8 cellular contexts compared by ENCODE assay signal in the genomic region with DNA sequence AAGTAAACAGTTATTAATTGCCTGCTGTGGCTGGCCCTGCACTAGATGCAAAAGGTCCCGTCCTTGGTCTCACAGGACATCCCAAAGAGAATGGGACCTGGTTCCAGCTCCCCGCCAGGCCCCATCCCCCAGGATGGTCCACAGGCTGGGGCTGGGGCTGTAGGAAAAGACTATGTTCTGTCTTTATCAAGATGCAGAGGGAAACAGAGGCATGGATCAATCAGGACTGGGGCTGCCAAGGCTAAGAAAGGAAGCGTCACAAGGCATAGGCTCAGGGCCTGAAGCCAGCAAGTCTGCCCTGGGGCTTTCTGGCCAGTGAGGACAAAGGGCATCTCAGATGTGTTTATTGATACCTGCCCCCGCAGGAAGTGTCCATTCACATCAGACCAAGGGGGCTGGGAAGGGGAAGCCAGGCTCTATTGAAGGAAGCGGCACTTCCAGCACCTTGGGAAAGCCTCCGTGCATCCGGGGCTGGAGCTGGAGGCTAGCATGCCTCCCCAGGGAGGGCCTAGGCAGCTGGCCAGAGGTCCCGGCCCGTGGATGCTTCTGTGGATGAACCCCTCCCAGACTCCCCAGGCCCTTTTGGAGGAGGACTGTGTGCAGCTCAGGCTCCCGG. TPM values are rescaled to one million over a fixed set of nuclear protein-coding genes. Genes with fewer than 3 reads are reported as not detected.
DNase-seq lines count a peak whose midpoint lies in the region; ATAC-seq, FAIRE-seq and TF ChIP-seq lines count a peak whose summit lies in the region.
"Had no signal": no experiment of that assay in that cellular context is flagged by ENCODE, and none has a peak within 500 bp of the region (broad histone marks: within the 10 kb centered on the region; RNA-seq: fewer than 3 reads in every experiment).

No MANE protein-coding gene starts in this region.

- no peaks in the 10 kb centered on the region for H3K27me3 Mint-ChIP-seq in brain

- no peak for TF ChIP-seq POLR2A in HepG2 (IDR thresholded peaks at IDR 0.05; ENCODE audit: insufficient read depth in 1 of 2, low read depth in 2 of 2, low read length in 2 of 2)

- no peak overlapping the region for H3K9ac ChIP-seq in HepG2 (ENCODE audit: insufficient read depth, low read depth, low read length)

- H3K4me1 ChIP-seq in HepG2 (ENCODE audit: insufficient read depth, low read length): peaks cover 42% of the 10 kb centered on the region

- peak overlapping the region in 1 of 5 experiments; percentile 69 for H3K4me3 Mint-ChIP-seq in brain

- in situ Hi-C loops in HepG2 (cut with HindIII; ENCODE audit: extremely low pct_ligation_motif_present, low pct_unique_long_range_greater_than_20kb): no loop called here

- no peaks in the 10 kb centered on the region for H3K9me3 Mint-ChIP-seq in brain

- peak; percentile 18 for ATAC-seq in HepG2

- intact Hi-C loops in HepG2 (cut with micrococcal nuclease; ENCODE audit: unreplicated experiment): no loop called here

- H3K36me3 Mint-ChIP-seq in brain: no peaks in the 10 kb centered on the region

- H3K27me3 ChIP-seq in HepG2 (ENCODE audit: control insufficient read depth in 1 of 2, insufficient read depth in 2 of 2, low read length in 2 of 2): peaks cover 3 to 24% of the 10 kb centered on the region in 2 experiments; a peak in 4 of 5 replicates

- no peak overlapping the region for H2AFZ ChIP-seq in HepG2 (ENCODE audit: low read length)

- peak overlapping the region in 3 of 5 experiments; percentile 80 to 89 (median 87) for H3K27ac Mint-ChIP-seq in brain

- TF ChIP-seq EP300 in HepG2 (IDR thresholded peaks at IDR 0.05; ENCODE audit: low read depth in 2 of 2, low read length in 2 of 2): no peak
- no peak for TF ChIP-seq EP300 in HepG2 (CRISPR knock-in tag; IDR thresholded peaks at IDR 0.05; ENCODE audit: borderline replicate concordance)

- POLR2A ChIA-PET in HepG2 (lab: Yijun Ruan, JAX): interaction anchor here (0.8 to 1.1 kb wide), 2 partner anchors 83 to 449 kb away, joined by 4 to 6 read pairs; partner anchors contain the start of genes PSAP and SLC29A3

- H3K4me1 Mint-ChIP-seq in brain: peaks cover 24% of the 10 kb centered on the region

- no peak for TF ChIP-seq CTCF in brain (conservative IDR thresholded peaks at IDR 0.05)
- TF ChIP-seq CTCF in HepG2 (CRISPR knock-in tag; IDR thresholded peaks at IDR 0.05): no peak

- H4K20me1 ChIP-seq in HepG2 (ENCODE audit: insufficient read depth, low read length): no peaks in the 10 kb centered on the region

- CTCF ChIA-PET in HepG2 (lab: Yijun Ruan, JAX; ENCODE audit: low intra/inter-chr PET ratio, low total read pairs): no interaction called here

- peak overlapping the region; percentile 61 for H3K4me2 ChIP-seq in HepG2 (ENCODE audit: low read depth, low read length)

- no TSS peak for BruUV-seq in HepG2 (replicated peaks; lab: Mats Ljungman, UMichigan)

- H3K79me2 ChIP-seq in HepG2 (ENCODE audit: insufficient read depth, low read length): no peaks in the 10 kb centered on the region

- WGBS in HepG2 (ENCODE audit: low lambda C conversion rate): 3% methylated on average over 4 of the region's 10 CpGs

- H3K27ac ChIP-seq in HepG2 (ENCODE audit: extremely low read length, insufficient read depth, low read length) (peak overlapping the region; percentile 39), temporal lobe (ENCODE audit: low read depth, low read length) (peak overlapping the region; percentile 14)

- DNase-seq in NCI-H460 (ENCODE audit: extremely low read depth, low read depth) (peak; percentile 48), HepG2 (ENCODE audit: low spot score) (peak; percentile 42), SIG-M5 (lab: John Stamatoyannopoulos, UW) (no peak), germinal center (ENCODE audit: low spot score) (no peak), NOMO-1 treated with dmso at 0.1 percent for 144 hours (lab: John Stamatoyannopoulos, UW; ENCODE audit: unreplicated experiment) (no peak)

- peak overlapping the region in 1 of 3 experiments; percentile 17; a peak in 1 of 6 replicates for H3K4me3 ChIP-seq in HepG2 (replicated peaks in 1 of 3; ENCODE audit: insufficient read depth in 1 of 3, low read depth in 2 of 3, low read length in 3 of 3)

- no peak for FAIRE-seq in HepG2 (lab: Jason Lieb, UNC)
- FAIRE-seq: frontal cortex had no signal

- H3K36me3 ChIP-seq in HepG2 (replicated peaks in 1 of 2; ENCODE audit: control insufficient read depth in 1 of 2, insufficient read depth in 2 of 2, low read length in 2 of 2): no peaks in the 10 kb centered on the region

- no peaks in the 10 kb centered on the region for H3K9me3 ChIP-seq in HepG2 (ENCODE audit: low read length)

- TF ChIP-seq RAD21 in HepG2 (CRISPR knock-in tag; IDR thresholded peaks at IDR 0.05): no peak

TF ChIP-seq in HepG2, 621 proteins besides CTCF, POLR2A, EP300 and RAD21 (continues in another document):
- TF ChIP-seq SIX1 (CRISPR knock-in tag; IDR thresholded peaks at IDR 0.05; ENCODE audit: borderline replicate concordance): 0 out of 2 replicates have a peak, but pooled peaks have one; percentile 16
- no peak for TF ChIP-seq ZBTB20 (CRISPR knock-in tag; IDR thresholded peaks at IDR 0.05; ENCODE audit: borderline replicate concordance, low read depth)
- no peak for TF ChIP-seq NFE2 (CRISPR knock-in tag; IDR thresholded peaks at IDR 0.05)
- no peak for TF ChIP-seq BRCA1 (CRISPR knock-in tag; IDR thresholded peaks at IDR 0.05)

RNA-seq across cellular contexts. Expression of gene VSIR, which starts 5.8 kb away (rescaled TPM):
- 49.4 and 55.4 TPM in 2 replicates for total RNA-seq in NCI-H460 (2014; rRNA removed; shearing (Covaris generic))
- 11.6 and 24.7 TPM in 2 replicates for polyA plus RNA-seq in NCI-H460 (2014; cell fraction: nucleus; rRNA removed)
- 36.9 TPM for polyA plus RNA-seq in brain (ENCODE audit: insufficient read depth, low read depth, low replicate concordance)
- 0.36 and 0.44 TPM in 2 replicates for total RNA-seq in HepG2 (2016; rRNA removed; fragmentation: Illumina TruSeq; extraction: Trizol)
- total RNA-seq in HepG2 (2016; cell fraction: cytosol; rRNA removed; fragmentation: Illumina TruSeq; extraction: Trizol; ENCODE audit: low read depth): 0.26 TPM in 1 of 2 replicates, not detected in the other
- total RNA-seq in HepG2 (2016; cell fraction: insoluble cytoplasmic fraction; rRNA removed; fragmentation: Illumina TruSeq; extraction: Trizol): 0.41 TPM in 1 of 2 replicates, not detected in the other
- total RNA-seq in HepG2 (2016; cell fraction: membrane; rRNA removed; fragmentation: Illumina TruSeq; extraction: Trizol): 0.14 TPM in 1 of 2 replicates, not detected in the other
- 0.16 and 0.19 TPM in 2 replicates for total RNA-seq in HepG2 (2016; cell fraction: nucleus; rRNA removed; fragmentation: Illumina TruSeq; extraction: Trizol)
- polyA plus RNA-seq in HepG2 (2011; rRNA removed): 3.2 and 3.8 TPM in 2 replicates
- polyA plus RNA-seq in HepG2 (2011; cell fraction: cytosol; rRNA removed): 2.2 and 3.9 TPM in 2 replicates
- polyA plus RNA-seq in HepG2 (2011; cell fraction: nucleus; rRNA removed): 2.1 and 3.3 TPM in 2 replicates
- 0.35 and 0.81 TPM in 2 replicates for polyA plus RNA-seq in HepG2 (2012)
- polyA plus RNA-seq in HepG2 (2016; cell fraction: cytosol; fragmentation: Illumina TruSeq; extraction: Trizol; ENCODE audit: low read depth): 0.18 and 0.35 TPM in 2 replicates
- 0.23 TPM in 1 of 2 replicates, not detected in the other for polyA plus RNA-seq in HepG2 (2016; cell fraction: insoluble cytoplasmic fraction; fragmentation: Illumina TruSeq; extraction: Trizol; ENCODE audit: low read depth)
- polyA plus RNA-seq in HepG2 (2016; cell fraction: membrane; fragmentation: Illumina TruSeq; extraction: Trizol; ENCODE audit: low read depth): 0.14 and 0.38 TPM in 2 replicates
- 0.32 and 1.1 TPM in 2 replicates for polyA plus RNA-seq in HepG2 (2016; cell fraction: nucleus; fragmentation: Illumina TruSeq; extraction: Trizol; ENCODE audit: insufficient read depth, low read depth)
- polyA minus RNA-seq in HepG2 (2011; rRNA and poly(A)+ RNA removed; ENCODE audit: low replicate concordance): 4.6 and 6.5 TPM in 2 replicates
- 3.0 and 4.5 TPM in 2 replicates for polyA minus RNA-seq in HepG2 (2011; cell fraction: cytosol; rRNA and poly(A)+ RNA removed)
- 1.9 and 2.3 TPM in 2 replicates for polyA minus RNA-seq in HepG2 (2011; cell fraction: nucleus; rRNA and poly(A)+ RNA removed)
- 5.4 TPM for total RNA-seq in temporal lobe

RNA-seq across cellular contexts. Expression of gene C10orf105, which starts 48.0 kb away (rescaled TPM):
- total RNA-seq in NCI-H460 (2014; rRNA removed; shearing (Covaris generic)): not detected in 2 replicates
- polyA plus RNA-seq in NCI-H460 (2014; cell fraction: nucleus; rRNA removed): not detected in 2 replicates
- polyA plus RNA-seq in brain (ENCODE audit: insufficient read depth, low read depth, low replicate concordance) (3.3 TPM), HepG2 (2011; rRNA removed) (not detected in 2 replicates)
- total RNA-seq in HepG2 (2016; rRNA removed; fragmentation: Illumina TruSeq; extraction: Trizol) (not detected in 2 replicates), temporal lobe (0.25 TPM)
- total RNA-seq in HepG2 (2016; cell fraction: cytosol; rRNA removed; fragmentation: Illumina TruSeq; extraction: Trizol; ENCODE audit: low read depth): not detected in 2 replicates
- not detected in 2 replicates for total RNA-seq in HepG2 (2016; cell fraction: insoluble cytoplasmic fraction; rRNA removed; fragmentation: Illumina TruSeq; extraction: Trizol)
- total RNA-seq in HepG2 (2016; cell fraction: membrane; rRNA removed; fragmentation: Illumina TruSeq; extraction: Trizol): not detected in 2 replicates
- not detected in 2 replicates for total RNA-seq in HepG2 (2016; cell fraction: nucleus; rRNA removed; fragmentation: Illumina TruSeq; extraction: Trizol)
- not detected in 2 replicates for polyA plus RNA-seq in HepG2 (2011; cell fraction: cytosol; rRNA removed)
- polyA plus RNA-seq in HepG2 (2011; cell fraction: nucleus; rRNA removed): not detected in 2 replicates
- polyA plus RNA-seq in HepG2 (2012): not detected in 2 replicates
- not detected in 2 replicates for polyA plus RNA-seq in HepG2 (2016; cell fraction: cytosol; fragmentation: Illumina TruSeq; extraction: Trizol; ENCODE audit: low read depth)
- not detected in 2 replicates for polyA plus RNA-seq in HepG2 (2016; cell fraction: insoluble cytoplasmic fraction; fragmentation: Illumina TruSeq; extraction: Trizol; ENCODE audit: low read depth)
- polyA plus RNA-seq in HepG2 (2016; cell fraction: membrane; fragmentation: Illumina TruSeq; extraction: Trizol; ENCODE audit: low read depth): not detected in 2 replicates
- polyA plus RNA-seq in HepG2 (2016; cell fraction: nucleus; fragmentation: Illumina TruSeq; extraction: Trizol; ENCODE audit: insufficient read depth, low read depth): not detected in 2 replicates
- polyA minus RNA-seq in HepG2 (2011; rRNA and poly(A)+ RNA removed; ENCODE audit: low replicate concordance): not detected in 2 replicates
- not detected in 2 replicates for polyA minus RNA-seq in HepG2 (2011; cell fraction: cytosol; rRNA and poly(A)+ RNA removed)
- polyA minus RNA-seq in HepG2 (2011; cell fraction: nucleus; rRNA and poly(A)+ RNA removed): not detected in 2 replicates
- total RNA-seq: frontal cortex had no signal

Comparison
In these comparisons a context has a peak if more than half of its experiments do, and no peak if none do; other contexts are left out.
1. DNase-seq: peak in NCI-H460 (single experiment) and HepG2 (single experiment); none in SIG-M5 (single experiment), germinal center (single experiment) and NOMO-1 treated with dmso at 0.1 percent for 144 hours (single experiment).